In the genomic region with DNA sequence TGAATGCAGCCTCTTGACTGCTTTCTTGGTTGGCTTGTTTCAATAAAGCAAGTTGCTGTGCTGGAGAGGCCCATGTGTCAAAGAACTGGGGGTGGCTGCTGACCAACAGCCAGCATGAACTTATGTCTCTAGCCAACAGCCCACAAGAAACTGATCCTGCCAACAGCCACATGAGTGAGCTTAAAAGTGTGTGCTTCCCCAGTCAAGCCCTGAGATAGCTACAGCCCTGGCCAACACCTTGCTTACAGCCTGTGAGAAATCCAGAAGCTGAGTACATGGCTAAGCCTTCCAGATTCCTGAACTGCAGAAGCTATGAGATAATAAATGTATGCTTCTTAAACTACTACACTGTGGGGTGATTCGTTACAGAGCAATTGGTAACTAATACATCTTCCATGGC, we compare ENCODE assay signal across 19 cellular contexts.
"Had no signal": no experiment of that assay in that cellular context is flagged by ENCODE, and none has a peak within 500 bp of the region (broad histone marks: within the 10 kb centered on the region; RNA-seq: fewer than 3 reads in every experiment).

No MANE protein-coding gene starts in this region.

- H3K27me3 ChIP-seq: adrenal gland, colonic mucosa, heart right ventricle, ovary, right lobe of liver, spleen, upper lobe of right lung had no signal

- H3K36me3 ChIP-seq: adrenal gland, colonic mucosa, heart right ventricle, ovary, right lobe of liver, spleen, thoracic aorta, upper lobe of right lung had no signal

- DNase-seq: activated CD4-positive, alpha-beta memory T cell treated with anti-CD3 and anti-CD28 coated beads for 36 hours; activated CD4-positive, alpha-beta T cell treated with anti-CD3 and anti-CD28 coated beads for 36 hours; activated gamma-delta T cell treated with Interleukin-2 at 50 U/mL for 16 hours; activated T-cell treated with anti-CD3 and anti-CD28 coated beads for 4 hours; adrenal gland; caudate nucleus; colonic mucosa; erythroblast; heart right ventricle; kidney glomerular epithelial cell; left ventricle myocardium superior; ovary; right lobe of liver; spleen; stimulated activated naive B cell treated with anti-CD40 and anti-IgM and Interleukin-4, amounts not matched to agents 10 μg/mL and 1 μg/mL and 100 μg/mL, for 72 hours; upper lobe of right lung had no signal

- H3K4me3 ChIP-seq: adrenal gland, colonic mucosa, heart right ventricle, ovary, right lobe of liver, spleen, thoracic aorta, upper lobe of right lung had no signal

- ATAC-seq: activated CD4-positive, alpha-beta T cell treated with anti-CD3 and anti-CD28 coated beads for 36 hours; activated naive CD4-positive, alpha-beta T cell treated with anti-CD3 and anti-CD28 coated beads, Interleukin-2, amount 50 U/mL, for 72 hours; heart right ventricle; left ventricle myocardium superior; right lobe of liver; stimulated activated naive B cell treated with anti-CD40 and anti-IgM and Interleukin-4, amounts not matched to agents 10 μg/mL and 1 μg/mL and 100 μg/mL, for 72 hours; upper lobe of right lung; WTC11 had no signal

- H3K9me3 ChIP-seq: adrenal gland, colonic mucosa, ovary, right lobe of liver, thoracic aorta had no signal
